In the genomic region with DNA sequence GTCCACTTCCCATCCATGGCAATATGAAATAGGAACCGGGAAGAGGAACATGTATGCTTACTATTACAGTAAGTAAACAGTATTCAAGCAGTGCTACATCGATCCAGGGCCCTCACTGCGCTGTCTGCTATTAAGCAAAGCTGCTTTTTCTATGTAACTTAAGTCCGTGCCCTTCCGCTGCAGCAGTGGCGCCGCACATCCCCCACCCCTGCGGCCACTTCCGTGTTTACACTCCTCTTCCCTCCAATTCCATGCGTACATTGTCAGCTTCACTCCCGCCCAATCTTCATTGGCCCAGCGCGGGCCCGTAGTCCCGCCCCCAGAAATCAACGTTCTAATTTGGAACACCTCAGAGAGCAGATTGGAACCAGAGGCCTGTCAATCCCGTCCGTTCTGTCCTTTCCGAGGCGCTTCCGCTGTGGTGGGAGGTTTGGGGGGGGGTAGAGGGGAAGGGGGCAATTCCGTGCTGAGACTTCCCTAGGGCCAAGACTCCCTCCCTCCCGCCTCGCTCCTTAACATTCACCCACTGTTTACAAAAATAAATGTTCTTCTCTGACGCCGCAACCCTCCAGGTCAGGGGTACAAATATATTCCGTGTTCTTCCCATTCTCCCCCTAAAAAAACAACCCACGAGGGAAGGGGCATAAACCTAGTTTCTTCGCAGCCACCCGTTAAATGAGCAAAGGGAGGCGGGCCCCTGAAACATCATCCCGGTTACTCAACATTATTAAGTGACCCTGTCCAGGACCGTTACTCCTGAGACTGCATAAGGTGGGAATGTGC, we compare ENCODE assay signal across 1 cellular context.
TF ChIP-seq lines count a peak whose summit lies in the region.

No MANE protein-coding gene starts in this region.

TF ChIP-seq in HEK293, 187 proteins besides CTCF, POLR2A, EP300 and RAD21 (continued from another document and continues in another):
- TF ChIP-seq, protein P1, sequence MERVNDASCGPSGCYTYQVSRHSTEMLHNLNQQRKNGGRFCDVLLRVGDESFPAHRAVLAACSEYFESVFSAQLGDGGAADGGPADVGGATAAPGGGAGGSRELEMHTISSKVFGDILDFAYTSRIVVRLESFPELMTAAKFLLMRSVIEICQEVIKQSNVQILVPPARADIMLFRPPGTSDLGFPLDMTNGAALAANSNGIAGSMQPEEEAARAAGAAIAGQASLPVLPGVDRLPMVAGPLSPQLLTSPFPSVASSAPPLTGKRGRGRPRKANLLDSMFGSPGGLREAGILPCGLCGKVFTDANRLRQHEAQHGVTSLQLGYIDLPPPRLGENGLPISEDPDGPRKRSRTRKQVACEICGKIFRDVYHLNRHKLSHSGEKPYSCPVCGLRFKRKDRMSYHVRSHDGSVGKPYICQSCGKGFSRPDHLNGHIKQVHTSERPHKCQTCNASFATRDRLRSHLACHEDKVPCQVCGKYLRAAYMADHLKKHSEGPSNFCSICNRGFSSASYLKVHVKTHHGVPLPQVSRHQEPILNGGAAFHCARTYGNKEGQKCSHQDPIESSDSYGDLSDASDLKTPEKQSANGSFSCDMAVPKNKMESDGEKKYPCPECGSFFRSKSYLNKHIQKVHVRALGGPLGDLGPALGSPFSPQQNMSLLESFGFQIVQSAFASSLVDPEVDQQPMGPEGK (tag by site-specific recombination; IDR thresholded peaks at IDR 0.05): peak; percentile 92
- no peak for TF ChIP-seq ZNF555 (tag by site-specific recombination; conservative IDR thresholded peaks at IDR 0.05)
- TF ChIP-seq, protein P2, sequence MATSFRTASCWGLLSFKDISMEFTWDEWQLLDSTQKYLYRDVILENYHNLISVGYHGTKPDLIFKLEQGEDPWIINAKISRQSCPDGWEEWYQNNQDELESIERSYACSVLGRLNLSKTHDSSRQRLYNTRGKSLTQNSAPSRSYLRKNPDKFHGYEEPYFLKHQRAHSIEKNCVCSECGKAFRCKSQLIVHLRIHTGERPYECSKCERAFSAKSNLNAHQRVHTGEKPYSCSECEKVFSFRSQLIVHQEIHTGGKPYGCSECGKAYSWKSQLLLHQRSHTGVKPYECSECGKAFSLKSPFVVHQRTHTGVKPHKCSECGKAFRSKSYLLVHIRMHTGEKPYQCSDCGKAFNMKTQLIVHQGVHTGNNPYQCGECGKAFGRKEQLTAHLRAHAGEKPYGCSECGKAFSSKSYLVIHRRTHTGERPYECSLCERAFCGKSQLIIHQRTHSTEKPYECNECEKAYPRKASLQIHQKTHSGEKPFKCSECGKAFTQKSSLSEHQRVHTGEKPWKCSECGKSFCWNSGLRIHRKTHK (tag by site-specific recombination; IDR thresholded peaks at IDR 0.05): no peak
- TF ChIP-seq ZNF514 (tag by site-specific recombination; IDR thresholded peaks at IDR 0.05): no peak
- TF ChIP-seq ZNF837 (tag by site-specific recombination; IDR thresholded peaks at IDR 0.05): no peak
- no peak for TF ChIP-seq GLI2 (tag by site-specific recombination; IDR thresholded peaks at IDR 0.05; ENCODE audit: borderline replicate concordance, low read depth)
- TF ChIP-seq ZNF169 (tag by site-specific recombination; IDR thresholded peaks at IDR 0.05): no peak
- TF ChIP-seq ZNF530 (tag by site-specific recombination; IDR thresholded peaks at IDR 0.05; ENCODE audit: low read depth): no peak
- TF ChIP-seq, protein P3, sequence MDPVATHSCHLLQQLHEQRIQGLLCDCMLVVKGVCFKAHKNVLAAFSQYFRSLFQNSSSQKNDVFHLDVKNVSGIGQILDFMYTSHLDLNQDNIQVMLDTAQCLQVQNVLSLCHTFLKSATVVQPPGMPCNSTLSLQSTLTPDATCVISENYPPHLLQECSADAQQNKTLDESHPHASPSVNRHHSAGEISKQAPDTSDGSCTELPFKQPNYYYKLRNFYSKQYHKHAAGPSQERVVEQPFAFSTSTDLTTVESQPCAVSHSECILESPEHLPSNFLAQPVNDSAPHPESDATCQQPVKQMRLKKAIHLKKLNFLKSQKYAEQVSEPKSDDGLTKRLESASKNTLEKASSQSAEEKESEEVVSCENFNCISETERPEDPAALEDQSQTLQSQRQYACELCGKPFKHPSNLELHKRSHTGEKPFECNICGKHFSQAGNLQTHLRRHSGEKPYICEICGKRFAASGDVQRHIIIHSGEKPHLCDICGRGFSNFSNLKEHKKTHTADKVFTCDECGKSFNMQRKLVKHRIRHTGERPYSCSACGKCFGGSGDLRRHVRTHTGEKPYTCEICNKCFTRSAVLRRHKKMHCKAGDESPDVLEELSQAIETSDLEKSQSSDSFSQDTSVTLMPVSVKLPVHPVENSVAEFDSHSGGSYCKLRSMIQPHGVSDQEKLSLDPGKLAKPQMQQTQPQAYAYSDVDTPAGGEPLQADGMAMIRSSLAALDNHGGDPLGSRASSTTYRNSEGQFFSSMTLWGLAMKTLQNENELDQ (tag by site-specific recombination; IDR thresholded peaks at IDR 0.05; ENCODE audit: low read depth): no peak
- TF ChIP-seq ZNF202 (tag by site-specific recombination; IDR thresholded peaks at IDR 0.05; ENCODE audit: borderline replicate concordance): no peak
- peak; percentile 68 for TF ChIP-seq ZNF629 (tag by site-specific recombination; IDR thresholded peaks at IDR 0.05)
- TF ChIP-seq ZNF426 (tag by site-specific recombination; IDR thresholded peaks at IDR 0.05): no peak
- no peak for TF ChIP-seq ZNF777 (tag by site-specific recombination; IDR thresholded peaks at IDR 0.05; ENCODE audit: borderline replicate concordance)
- peak; percentile 92 for TF ChIP-seq SP2 (tag by site-specific recombination; IDR thresholded peaks at IDR 0.05)
- TF ChIP-seq ZNF549 (tag by site-specific recombination; IDR thresholded peaks at IDR 0.05): no peak
- TF ChIP-seq HOXA7 (CRISPR knock-in tag; IDR thresholded peaks at IDR 0.05; ENCODE audit: borderline replicate concordance): no peak
- no peak for TF ChIP-seq KLF1 (tag by site-specific recombination; IDR thresholded peaks at IDR 0.05)
- TF ChIP-seq, protein P4, sequence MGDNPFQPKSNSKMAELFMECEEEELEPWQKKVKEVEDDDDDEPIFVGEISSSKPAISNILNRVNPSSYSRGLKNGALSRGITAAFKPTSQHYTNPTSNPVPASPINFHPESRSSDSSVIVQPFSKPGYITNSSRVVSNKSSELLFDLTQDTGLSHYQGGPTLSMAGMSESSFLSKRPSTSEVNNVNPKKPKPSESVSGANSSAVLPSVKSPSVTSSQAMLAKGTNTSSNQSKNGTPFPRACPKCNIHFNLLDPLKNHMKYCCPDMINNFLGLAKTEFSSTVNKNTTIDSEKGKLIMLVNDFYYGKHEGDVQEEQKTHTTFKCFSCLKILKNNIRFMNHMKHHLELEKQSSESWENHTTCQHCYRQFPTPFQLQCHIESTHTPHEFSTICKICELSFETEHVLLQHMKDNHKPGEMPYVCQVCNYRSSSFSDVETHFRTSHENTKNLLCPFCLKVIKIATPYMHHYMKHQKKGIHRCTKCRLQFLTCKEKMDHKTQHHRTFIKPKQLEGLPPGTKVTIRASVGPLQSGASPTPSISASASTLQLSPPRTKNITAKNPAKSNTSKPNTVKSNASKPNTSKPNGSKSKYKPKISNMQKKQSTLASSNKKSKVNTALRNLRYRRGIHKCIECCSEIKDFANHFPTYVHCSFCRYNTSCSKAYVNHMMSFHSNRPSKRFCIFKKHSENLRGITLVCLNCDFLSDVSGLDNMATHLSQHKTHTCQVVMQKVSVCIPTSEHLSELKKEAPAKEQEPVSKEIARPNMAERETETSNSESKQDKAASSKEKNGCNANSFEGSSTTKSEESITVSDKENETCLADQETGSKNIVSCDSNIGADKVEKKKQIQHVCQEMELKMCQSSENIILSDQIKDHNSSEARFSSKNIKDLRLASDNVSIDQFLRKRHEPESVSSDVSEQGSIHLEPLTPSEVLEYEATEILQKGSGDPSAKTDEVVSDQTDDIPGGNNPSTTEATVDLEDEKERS (tag by site-specific recombination; IDR thresholded peaks at IDR 0.05): no peak
- TF ChIP-seq, protein P5, sequence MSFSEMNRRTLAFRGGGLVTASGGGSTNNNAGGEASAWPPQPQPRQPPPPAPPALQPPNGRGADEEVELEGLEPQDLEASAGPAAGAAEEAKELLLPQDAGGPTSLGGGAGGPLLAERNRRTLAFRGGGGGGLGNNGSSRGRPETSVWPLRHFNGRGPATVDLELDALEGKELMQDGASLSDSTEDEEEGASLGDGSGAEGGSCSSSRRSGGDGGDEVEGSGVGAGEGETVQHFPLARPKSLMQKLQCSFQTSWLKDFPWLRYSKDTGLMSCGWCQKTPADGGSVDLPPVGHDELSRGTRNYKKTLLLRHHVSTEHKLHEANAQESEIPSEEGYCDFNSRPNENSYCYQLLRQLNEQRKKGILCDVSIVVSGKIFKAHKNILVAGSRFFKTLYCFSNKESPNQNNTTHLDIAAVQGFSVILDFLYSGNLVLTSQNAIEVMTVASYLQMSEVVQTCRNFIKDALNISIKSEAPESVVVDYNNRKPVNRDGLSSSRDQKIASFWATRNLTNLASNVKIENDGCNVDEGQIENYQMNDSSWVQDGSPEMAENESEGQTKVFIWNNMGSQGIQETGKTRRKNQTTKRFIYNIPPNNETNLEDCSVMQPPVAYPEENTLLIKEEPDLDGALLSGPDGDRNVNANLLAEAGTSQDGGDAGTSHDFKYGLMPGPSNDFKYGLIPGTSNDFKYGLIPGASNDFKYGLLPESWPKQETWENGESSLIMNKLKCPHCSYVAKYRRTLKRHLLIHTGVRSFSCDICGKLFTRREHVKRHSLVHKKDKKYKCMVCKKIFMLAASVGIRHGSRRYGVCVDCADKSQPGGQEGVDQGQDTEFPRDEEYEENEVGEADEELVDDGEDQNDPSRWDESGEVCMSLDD (tag by site-specific recombination; IDR thresholded peaks at IDR 0.05): no peak; the same call in 1 of the 2 replicates
- no peak for TF ChIP-seq ZNF324 (tag by site-specific recombination; IDR thresholded peaks at IDR 0.05)
- TF ChIP-seq, protein P6, sequence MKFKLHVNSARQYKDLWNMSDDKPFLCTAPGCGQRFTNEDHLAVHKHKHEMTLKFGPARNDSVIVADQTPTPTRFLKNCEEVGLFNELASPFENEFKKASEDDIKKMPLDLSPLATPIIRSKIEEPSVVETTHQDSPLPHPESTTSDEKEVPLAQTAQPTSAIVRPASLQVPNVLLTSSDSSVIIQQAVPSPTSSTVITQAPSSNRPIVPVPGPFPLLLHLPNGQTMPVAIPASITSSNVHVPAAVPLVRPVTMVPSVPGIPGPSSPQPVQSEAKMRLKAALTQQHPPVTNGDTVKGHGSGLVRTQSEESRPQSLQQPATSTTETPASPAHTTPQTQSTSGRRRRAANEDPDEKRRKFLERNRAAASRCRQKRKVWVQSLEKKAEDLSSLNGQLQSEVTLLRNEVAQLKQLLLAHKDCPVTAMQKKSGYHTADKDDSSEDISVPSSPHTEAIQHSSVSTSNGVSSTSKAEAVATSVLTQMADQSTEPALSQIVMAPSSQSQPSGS (tag by site-specific recombination; IDR thresholded peaks at IDR 0.05; ENCODE audit: low read depth): no peak
- TF ChIP-seq ZNF501 (tag by site-specific recombination; IDR thresholded peaks at IDR 0.05): no peak
- no peak for TF ChIP-seq GLI4 (tag by site-specific recombination; IDR thresholded peaks at IDR 0.05)
- no peak for TF ChIP-seq SCRT2 (tag by site-specific recombination; IDR thresholded peaks at IDR 0.05)
- TF ChIP-seq, protein P7, sequence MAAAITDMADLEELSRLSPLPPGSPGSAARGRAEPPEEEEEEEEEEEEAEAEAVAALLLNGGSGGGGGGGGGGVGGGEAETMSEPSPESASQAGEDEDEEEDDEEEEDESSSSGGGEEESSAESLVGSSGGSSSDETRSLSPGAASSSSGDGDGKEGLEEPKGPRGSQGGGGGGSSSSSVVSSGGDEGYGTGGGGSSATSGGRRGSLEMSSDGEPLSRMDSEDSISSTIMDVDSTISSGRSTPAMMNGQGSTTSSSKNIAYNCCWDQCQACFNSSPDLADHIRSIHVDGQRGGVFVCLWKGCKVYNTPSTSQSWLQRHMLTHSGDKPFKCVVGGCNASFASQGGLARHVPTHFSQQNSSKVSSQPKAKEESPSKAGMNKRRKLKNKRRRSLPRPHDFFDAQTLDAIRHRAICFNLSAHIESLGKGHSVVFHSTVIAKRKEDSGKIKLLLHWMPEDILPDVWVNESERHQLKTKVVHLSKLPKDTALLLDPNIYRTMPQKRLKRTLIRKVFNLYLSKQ (tag by site-specific recombination; IDR thresholded peaks at IDR 0.05; ENCODE audit: borderline replicate concordance): no peak
- TF ChIP-seq, protein P8, sequence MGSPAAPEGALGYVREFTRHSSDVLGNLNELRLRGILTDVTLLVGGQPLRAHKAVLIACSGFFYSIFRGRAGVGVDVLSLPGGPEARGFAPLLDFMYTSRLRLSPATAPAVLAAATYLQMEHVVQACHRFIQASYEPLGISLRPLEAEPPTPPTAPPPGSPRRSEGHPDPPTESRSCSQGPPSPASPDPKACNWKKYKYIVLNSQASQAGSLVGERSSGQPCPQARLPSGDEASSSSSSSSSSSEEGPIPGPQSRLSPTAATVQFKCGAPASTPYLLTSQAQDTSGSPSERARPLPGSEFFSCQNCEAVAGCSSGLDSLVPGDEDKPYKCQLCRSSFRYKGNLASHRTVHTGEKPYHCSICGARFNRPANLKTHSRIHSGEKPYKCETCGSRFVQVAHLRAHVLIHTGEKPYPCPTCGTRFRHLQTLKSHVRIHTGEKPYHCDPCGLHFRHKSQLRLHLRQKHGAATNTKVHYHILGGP (tag by site-specific recombination; IDR thresholded peaks at IDR 0.05): no peak
- peak; percentile 29; the same call in 1 of the 2 replicates for TF ChIP-seq ZNF76 (tag by site-specific recombination; IDR thresholded peaks at IDR 0.05; ENCODE audit: borderline replicate concordance, low read depth)
- TF ChIP-seq ZNF174 (tag by site-specific recombination; IDR thresholded peaks at IDR 0.05): no peak
- TF ChIP-seq, protein P9, sequence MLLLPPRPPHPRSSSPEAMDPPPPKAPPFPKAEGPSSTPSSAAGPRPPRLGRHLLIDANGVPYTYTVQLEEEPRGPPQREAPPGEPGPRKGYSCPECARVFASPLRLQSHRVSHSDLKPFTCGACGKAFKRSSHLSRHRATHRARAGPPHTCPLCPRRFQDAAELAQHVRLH (tag by site-specific recombination; IDR thresholded peaks at IDR 0.05): 0 out of 2 replicates have a peak, but pooled peaks have one; percentile 6
- peak; percentile 61; the same call in 1 of the 2 replicates for TF ChIP-seq ZNF140 (tag by site-specific recombination; IDR thresholded peaks at IDR 0.05)
- TF ChIP-seq ZBTB20 (tag by site-specific recombination; IDR thresholded peaks at IDR 0.05): peak; percentile 87
- TF ChIP-seq HOXD13 (CRISPR knock-in tag; IDR thresholded peaks at IDR 0.05; ENCODE audit: borderline replicate concordance): no peak
- TF ChIP-seq ZNF561 (tag by site-specific recombination; IDR thresholded peaks at IDR 0.05; ENCODE audit: borderline replicate concordance): 0 out of 2 replicates have a peak, but pooled peaks have one; percentile 12
- no peak for TF ChIP-seq ZNF585B (tag by site-specific recombination; IDR thresholded peaks at IDR 0.05)
- no peak for TF ChIP-seq ZNF155 (tag by site-specific recombination; IDR thresholded peaks at IDR 0.05)
- TF ChIP-seq RBAK (tag by site-specific recombination; IDR thresholded peaks at IDR 0.05): no peak
- TF ChIP-seq ZNF211 (tag by site-specific recombination; IDR thresholded peaks at IDR 0.05; ENCODE audit: low read depth): no peak
- no peak for TF ChIP-seq ZNF776 (tag by site-specific recombination; IDR thresholded peaks at IDR 0.05; ENCODE audit: borderline replicate concordance)
- TF ChIP-seq ZXDB (tag by site-specific recombination; IDR thresholded peaks at IDR 0.05): no peak; the same call in none of the 2 replicates
- peak; percentile 75 for TF ChIP-seq TRIM28 (IDR thresholded peaks at IDR 0.05; ENCODE audit: borderline replicate concordance, low read length)
